ENCODE assay signal across 8 cellular contexts in the genomic region with DNA sequence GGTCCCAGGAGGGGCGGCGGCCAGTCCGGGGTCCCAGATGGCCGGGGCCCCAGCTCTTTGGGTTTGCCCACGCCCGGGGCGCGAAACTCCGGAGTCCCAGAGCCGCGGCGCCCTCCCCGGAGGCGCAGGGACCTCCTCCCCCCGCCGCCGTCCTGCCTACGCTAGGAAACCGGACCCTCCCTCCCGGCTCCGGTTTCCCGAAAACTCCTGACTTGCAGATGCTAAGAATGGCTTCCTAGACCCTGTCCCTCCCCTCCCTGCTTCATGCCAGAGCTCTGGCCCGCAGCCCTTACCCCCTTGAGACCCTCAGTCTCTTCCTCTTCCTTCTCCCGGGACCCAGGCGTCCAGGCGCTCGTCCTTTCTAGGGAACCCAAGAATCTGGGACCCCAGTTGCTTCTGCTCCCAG. TPM values are rescaled to one million over a fixed set of nuclear protein-coding genes. Genes with fewer than 3 reads are reported as not detected.
DNase-seq lines count a peak whose midpoint lies in the region; ATAC-seq and TF ChIP-seq lines count a peak whose summit lies in the region.

No MANE protein-coding gene starts in this region.

- H3K27me3 ChIP-seq in BE2C (no peaks in the 10 kb centered on the region), HAP-1 (ENCODE audit: low read depth) (no peaks in the 10 kb centered on the region), left lung (peaks cover 0 to 42% of the 10 kb centered on the region in 2 donors)

- ATAC-seq in activated naive CD8-positive, alpha-beta T cell treated with anti-CD3 and anti-CD28 coated beads, Interleukin-2, amount 10 ng/mL, durations not matched to agents 7 days and 5 days (ENCODE audit: low read depth): no peak
- peak; percentile 21 for ATAC-seq in left lung

- POLR2A ChIA-PET in activated naive CD8-positive, alpha-beta T cell treated with anti-CD3 and anti-CD28 coated beads, Interleukin-2, amount 10 ng/mL, durations not matched to agents 7 days and 5 days (lab: Charles Lee): no interaction called here

- TF ChIP-seq CTCF in BE2C (IDR thresholded peaks at IDR 0.05; ENCODE audit: low read depth, low read length) (no peak), left lung (IDR thresholded peaks at IDR 0.05) (no peak)

- no peak overlapping the region for H3K27ac Mint-ChIP-seq in activated naive CD8-positive, alpha-beta T cell treated with anti-CD3 and anti-CD28 coated beads, Interleukin-2, amount 10 ng/mL, durations not matched to agents 7 days and 5 days

- H3K27ac ChIP-seq in left lung (peak overlapping the region; percentile 40 to 65), urinary bladder (ENCODE audit: low read depth) (no peak overlapping the region)

- no peaks in the 10 kb centered on the region for H3K36me3 ChIP-seq in BE2C
- no peaks in the 10 kb centered on the region for H3K36me3 ChIP-seq in HAP-1 (replicated peaks)
- H3K36me3 ChIP-seq in left lung: no peaks in the 10 kb centered on the region
- H3K36me3 ChIP-seq in urinary bladder (ENCODE audit: insufficient read depth): no peaks in the 10 kb centered on the region

- H3K27me3 Mint-ChIP-seq in activated naive CD8-positive, alpha-beta T cell treated with anti-CD3 and anti-CD28 coated beads, Interleukin-2, amount 10 ng/mL, durations not matched to agents 7 days and 5 days: peaks cover 34% of the 10 kb centered on the region

- no peaks in the 10 kb centered on the region for H3K36me3 Mint-ChIP-seq in activated naive CD8-positive, alpha-beta T cell treated with anti-CD3 and anti-CD28 coated beads, Interleukin-2, amount 10 ng/mL, durations not matched to agents 7 days and 5 days

- in situ Hi-C loops in HAP-1 (cut with MboI; ENCODE audit: low sequenced_read_pairs): no loop called here

- intact Hi-C loops in left lung (cut with DNase I): no loop called here

- DNase-seq in BE2C (no peak), HAP-1 (ENCODE audit: low spot score in 2 of 2) (peak in 1 of 2 experiments; percentile 45), left lung (no peak), NCI-H2029 treated with DMSO at 0.1 percent for 48 hours (lab: John Stamatoyannopoulos, UW) (no peak), OCI-M2 (lab: John Stamatoyannopoulos, UW; ENCODE audit: unreplicated experiment) (no peak)
- no peak for DNase-seq in activated naive CD8-positive, alpha-beta T cell treated with anti-CD3 and anti-CD28 coated beads, Interleukin-2, amount 10 ng/mL, durations not matched to agents 7 days and 5 days
- DNase-seq in stimulated activated CD4-positive, alpha-beta T cell treated with anti-CD3 and anti-CD28 coated beads, Interleukin-15, amount 100 ng/mL, for 24 hours: no peak

- no peaks in the 10 kb centered on the region for H3K9me3 ChIP-seq in BE2C
- no peaks in the 10 kb centered on the region for H3K9me3 ChIP-seq in HAP-1
- H3K9me3 ChIP-seq in left lung: no peaks in the 10 kb centered on the region

- peak overlapping the region; percentile 53 for H3K4me3 ChIP-seq in BE2C (ENCODE audit: low read depth, low read length)
- H3K4me3 ChIP-seq in HAP-1: peak overlapping the region; percentile 44
- peak overlapping the region; percentile 55 to 66 for H3K4me3 ChIP-seq in left lung
- peak overlapping the region; percentile 52 for H3K4me3 ChIP-seq in urinary bladder (ENCODE audit: low read depth, low read length)

- peaks cover 7% of the 10 kb centered on the region for H3K4me1 ChIP-seq in BE2C
- peaks cover 8% of the 10 kb centered on the region for H3K4me1 ChIP-seq in HAP-1
- peaks cover 5 to 21% of the 10 kb centered on the region in 2 donors for H3K4me1 ChIP-seq in left lung
- no peaks in the 10 kb centered on the region for H3K4me1 ChIP-seq in urinary bladder (ENCODE audit: insufficient read depth)

- H3K4me1 Mint-ChIP-seq in activated naive CD8-positive, alpha-beta T cell treated with anti-CD3 and anti-CD28 coated beads, Interleukin-2, amount 10 ng/mL, durations not matched to agents 7 days and 5 days: peaks cover 8% of the 10 kb centered on the region

- H3K9me3 Mint-ChIP-seq in activated naive CD8-positive, alpha-beta T cell treated with anti-CD3 and anti-CD28 coated beads, Interleukin-2, amount 10 ng/mL, durations not matched to agents 7 days and 5 days: no peaks in the 10 kb centered on the region

- H3K4me3 Mint-ChIP-seq in activated naive CD8-positive, alpha-beta T cell treated with anti-CD3 and anti-CD28 coated beads, Interleukin-2, amount 10 ng/mL, durations not matched to agents 7 days and 5 days: peak overlapping the region; percentile 69

- under 1% methylated on average over 27 of the region's 27 CpGs for WGBS in urinary bladder

RNA-seq across cellular contexts. Expression of a gene that starts 0.5 kb away (rescaled TPM):
- polyA plus RNA-seq in BE2C (2012; ENCODE audit: insufficient read depth, insufficient read length, low read depth): not detected
- total RNA-seq in activated naive CD8-positive, alpha-beta T cell treated with anti-CD3 and anti-CD28 coated beads, Interleukin-2, amount 10 ng/mL, durations not matched to agents 7 days and 5 days: under 1 TPM in 1 of 2 experiments, not detected in 1; 0.14 TPM
- under 1 TPM in 1 of 2 donors, not detected in 1; 0.16 TPM for total RNA-seq in left lung
- 0.69 TPM for total RNA-seq in urinary bladder
- polyA plus RNA-seq in urinary bladder: 0.14 TPM

RNA-seq across cellular contexts. Expression of a gene that starts 13.5 kb away (rescaled TPM):
- not detected for polyA plus RNA-seq in BE2C (2012; ENCODE audit: insufficient read depth, insufficient read length, low read depth)
- total RNA-seq in activated naive CD8-positive, alpha-beta T cell treated with anti-CD3 and anti-CD28 coated beads, Interleukin-2, amount 10 ng/mL, durations not matched to agents 7 days and 5 days: under 1 TPM in 1 of 2 experiments, not detected in 1; 0.42 TPM
- total RNA-seq in left lung (under 1 TPM; 0.32 to 0.34 TPM), urinary bladder (1.2 TPM)
- polyA plus RNA-seq in urinary bladder: 0.20 TPM

RNA-seq across cellular contexts. Expression of a gene that starts 44.1 kb away (rescaled TPM):
- polyA plus RNA-seq in BE2C (2012; ENCODE audit: insufficient read depth, insufficient read length, low read depth): 327 TPM
- 10 to 100 TPM; 56.0 to 60.7 TPM for total RNA-seq in activated naive CD8-positive, alpha-beta T cell treated with anti-CD3 and anti-CD28 coated beads, Interleukin-2, amount 10 ng/mL, durations not matched to agents 7 days and 5 days
- total RNA-seq in left lung: 100 to 1,000 TPM; 126 to 157 TPM
- 36.4 TPM for total RNA-seq in urinary bladder
- polyA plus RNA-seq in urinary bladder: 107 TPM

RNA-seq across cellular contexts. Expression of a gene that starts 44.4 kb away (rescaled TPM):
- not detected for polyA plus RNA-seq in BE2C (2012; ENCODE audit: insufficient read depth, insufficient read length, low read depth)
- total RNA-seq in activated naive CD8-positive, alpha-beta T cell treated with anti-CD3 and anti-CD28 coated beads, Interleukin-2, amount 10 ng/mL, durations not matched to agents 7 days and 5 days: under 1 TPM; 0.50 to 0.57 TPM
- total RNA-seq in left lung: 1 to 10 TPM; 2.6 to 4.3 TPM
- not detected for total RNA-seq in urinary bladder
- polyA plus RNA-seq in urinary bladder: 1.3 TPM

RNA-seq across cellular contexts. Expression of a gene that starts 48.1 kb away (rescaled TPM):
- 20.8 TPM for polyA plus RNA-seq in BE2C (2012; ENCODE audit: insufficient read depth, insufficient read length, low read depth)
- total RNA-seq in activated naive CD8-positive, alpha-beta T cell treated with anti-CD3 and anti-CD28 coated beads, Interleukin-2, amount 10 ng/mL, durations not matched to agents 7 days and 5 days: 100 to 1,000 TPM; 131 to 143 TPM
- total RNA-seq in left lung: 10 to 100 TPM; 38.3 to 58.3 TPM
- 13.0 TPM for total RNA-seq in urinary bladder
- polyA plus RNA-seq in urinary bladder: 18.4 TPM
